In genomic region chr15:25850154-25851111, GRCh38 we compare ENCODE assay signal across 8 cellular contexts. TPM values are rescaled to one million over a fixed set of nuclear protein-coding genes. Genes with fewer than 3 reads are reported as not detected.
DNase-seq lines count a peak whose midpoint lies in the region; ATAC-seq and TF ChIP-seq lines count a peak whose summit lies in the region.

No MANE protein-coding gene starts in this region.

- peak overlapping the region; percentile 76 to 99 (median 91) for H3K4me2 ChIP-seq in BLaER1 treated with 17β-estradiol and CSF1 and Interleukin-3, amounts not matched to agents 10 nM and 100 nM

- H4K20me1 ChIP-seq in BLaER1 treated with 17β-estradiol and CSF1 and Interleukin-3, amounts not matched to agents 10 nM and 100 nM: peaks cover 0 to 34% (median 0%) of the 10 kb centered on the region in 11 experiments; a peak in 6 of 22 replicates

- ATAC-seq in GM21529 (IDR thresholded peaks at IDR 0.05; ENCODE audit: unreplicated experiment) (peak; percentile 79), esophagus mucosa (peak; percentile 76)
- ATAC-seq in naive thymus-derived CD4-positive, alpha-beta T cell: peak; percentile 79

- H3K36me3 Mint-ChIP-seq in naive thymus-derived CD4-positive, alpha-beta T cell: peaks cover 0 to 52% (median 10%) of the 10 kb centered on the region in 5 donors

- no peaks in the 10 kb centered on the region for H3K27me3 ChIP-seq in BLaER1 treated with 17β-estradiol and CSF1 and Interleukin-3, amounts not matched to agents 10 nM and 100 nM
- no peaks in the 10 kb centered on the region for H3K27me3 ChIP-seq in naive thymus-derived CD4-positive, alpha-beta T cell (ENCODE audit: control insufficient read depth in 2 of 2, insufficient read depth in 2 of 2, low read length in 2 of 2)
- H3K27me3 ChIP-seq in suprapubic skin: no peaks in the 10 kb centered on the region

- peak overlapping the region; percentile 84 to 98 (median 94) for H3K4me3 Mint-ChIP-seq in naive thymus-derived CD4-positive, alpha-beta T cell

- H3K9me3 ChIP-seq in BLaER1 treated with 17β-estradiol and CSF1 and Interleukin-3, amounts not matched to agents 10 nM and 100 nM (replicated peaks in 1 of 11): no peaks in the 10 kb centered on the region
- H3K9me3 ChIP-seq in naive thymus-derived CD4-positive, alpha-beta T cell (ENCODE audit: control insufficient read depth in 2 of 3, low read length in 3 of 3): no peaks in the 10 kb centered on the region
- H3K9me3 ChIP-seq in suprapubic skin: no peaks in the 10 kb centered on the region

- H3K27ac Mint-ChIP-seq in naive thymus-derived CD4-positive, alpha-beta T cell: peak overlapping the region; percentile 89 to 100 (median 98)

- peak in 1 of 2 donors; percentile 46 for TF ChIP-seq POLR2A in suprapubic skin (IDR thresholded peaks at IDR 0.05)

- CTCF ChIA-PET in naive thymus-derived CD4-positive, alpha-beta T cell (lab: Charles Lee): no interaction called here

- peaks cover 0 to 4% (median 0%) of the 10 kb centered on the region in 11 donors for H3K9me3 Mint-ChIP-seq in naive thymus-derived CD4-positive, alpha-beta T cell

- H3K4me1 ChIP-seq in BLaER1 treated with 17β-estradiol and CSF1 and Interleukin-3, amounts not matched to agents 10 nM and 100 nM: peaks cover 52 to 89% (median 81%) of the 10 kb centered on the region in 10 experiments
- H3K4me1 ChIP-seq in naive thymus-derived CD4-positive, alpha-beta T cell (ENCODE audit: control insufficient read depth in 2 of 2, insufficient read depth in 2 of 2, low read length in 2 of 2): peaks cover 28 to 73% of the 10 kb centered on the region in 2 donors
- peaks cover 39% of the 10 kb centered on the region for H3K4me1 ChIP-seq in suprapubic skin

- no peaks in the 10 kb centered on the region; a peak in 1 of 22 replicates for H3K36me3 ChIP-seq in BLaER1 treated with 17β-estradiol and CSF1 and Interleukin-3, amounts not matched to agents 10 nM and 100 nM
- H3K36me3 ChIP-seq in naive thymus-derived CD4-positive, alpha-beta T cell (ENCODE audit: control insufficient read depth in 2 of 3, insufficient read depth in 3 of 3, low read length in 3 of 3): no peaks in the 10 kb centered on the region
- no peaks in the 10 kb centered on the region for H3K36me3 ChIP-seq in suprapubic skin

- TF ChIP-seq CTCF in suprapubic skin (IDR thresholded peaks at IDR 0.05): no peak

- H3K4me1 Mint-ChIP-seq in naive thymus-derived CD4-positive, alpha-beta T cell: peaks cover 64 to 100% (median 92%) of the 10 kb centered on the region in 7 donors

- intact Hi-C loops in naive thymus-derived CD4-positive, alpha-beta T cell (cut with micrococcal nuclease): loop anchor here (1.0 to 5.0 kb wide), 8 partner anchors 10 to 414 kb away; partner anchors contain the start of gene UBE3A (in 1 of the 2)

- WGBS in suprapubic skin: 8% methylated on average over 36 of the region's 36 CpGs

- H3K27ac ChIP-seq in BLaER1 treated with 17β-estradiol and CSF1 and Interleukin-3, amounts not matched to agents 10 nM and 100 nM: peak overlapping the region in 10 of 11 experiments; percentile 65 to 94 (median 78); a peak in 21 of 22 replicates
- H3K27ac ChIP-seq in naive thymus-derived CD4-positive, alpha-beta T cell (ENCODE audit: low read depth, low read length): peak overlapping the region; percentile 73
- H3K27ac ChIP-seq in suprapubic skin: peak overlapping the region; percentile 77

- TF ChIP-seq EP300 in suprapubic skin (IDR thresholded peaks at IDR 0.05): no peak

- H3K27me3 Mint-ChIP-seq in naive thymus-derived CD4-positive, alpha-beta T cell: no peaks in the 10 kb centered on the region

- H3K9ac ChIP-seq in BLaER1 treated with 17β-estradiol and CSF1 and Interleukin-3, amounts not matched to agents 10 nM and 100 nM: peak overlapping the region; percentile 31 to 84 (median 75); a peak in 21 of 22 replicates

- peak; percentile 65 for DNase-seq in KG1 (lab: John Stamatoyannopoulos, UW)
- peak; percentile 76 for DNase-seq in activated CD8-positive, alpha-beta memory T cell treated with anti-CD3 and anti-CD28 coated beads, Interleukin-2, amount 50 U/mL, for 4 hours
- DNase-seq in naive thymus-derived CD4-positive, alpha-beta T cell: peak; percentile 42 to 78 (median 73)
- peak in 1 of 2 donors; percentile 91 for DNase-seq in suprapubic skin (ENCODE audit: low spot score in 2 of 2)
- no peak for DNase-seq in GM19240 (ENCODE audit: insufficient read length, low spot score)

- H3K4me3 ChIP-seq in BLaER1 treated with 17β-estradiol and CSF1 and Interleukin-3, amounts not matched to agents 10 nM and 100 nM: peak overlapping the region; percentile 36 to 64 (median 49); a peak in 19 of 20 replicates
- peak overlapping the region; percentile 65 for H3K4me3 ChIP-seq in naive thymus-derived CD4-positive, alpha-beta T cell (ENCODE audit: low read length)
- peak overlapping the region; percentile 43 for H3K4me3 ChIP-seq in suprapubic skin

- POLR2A ChIA-PET in naive thymus-derived CD4-positive, alpha-beta T cell (lab: Charles Lee): interaction anchor here (1.3 to 13.6 kb wide), 3 partner anchors 12 to 43 kb away, joined by 3 to 257 read pairs (median 40); partner anchors contain the start of gene ATP10A

RNA-seq across cellular contexts. Expression of gene ATP10A, which starts 12.7 kb away (rescaled TPM):
- total RNA-seq in esophagus mucosa (0.44 TPM), suprapubic skin (1 to 10 TPM; 3.8 to 7.1 (median 5.2) TPM)
- 10 to 100 TPM; 56.7 to 86.4 (median 71.2) TPM for total RNA-seq in naive thymus-derived CD4-positive, alpha-beta T cell
- 10 to 100 TPM in 1 of 2 donors, 1 to 10 TPM in 1; 7.2 to 18.5 TPM for polyA plus RNA-seq in naive thymus-derived CD4-positive, alpha-beta T cell

Comparison
In these comparisons a context has a peak if more than half of its experiments do, and no peak if none do; other contexts are left out.
1. RNA of gene ATP10A, which starts 12.7 kb away (total RNA-seq): 56.7 to 86.4 TPM in naive thymus-derived CD4-positive, alpha-beta T cell; 3.8 to 7.1 TPM in suprapubic skin and 0.44 TPM in esophagus mucosa (single experiment); every median in the first group is over 4 times any median in the second.
2. Peak in every context shown above with its lines, with median percentiles within 50 percentile points of each other: H3K27ac ChIP-seq, H3K4me3 ChIP-seq and ATAC-seq.